11 cellular contexts compared by ENCODE assay signal in genomic region chr3:132445812-132446211, GRCh38. TPM values are rescaled to one million over a fixed set of nuclear protein-coding genes. Genes with fewer than 3 reads are reported as not detected.
DNase-seq lines count a peak whose midpoint lies in the region; ATAC-seq and TF ChIP-seq lines count a peak whose summit lies in the region.
"Had no signal": no experiment of that assay in that cellular context is flagged by ENCODE, and none has a peak within 500 bp of the region (broad histone marks: within the 10 kb centered on the region; RNA-seq: fewer than 3 reads in every experiment).

No MANE protein-coding gene starts in this region.

- peak overlapping the region; percentile 50 for H3K4me3 Mint-ChIP-seq in HFFc6
- no peak overlapping the region for H3K4me3 Mint-ChIP-seq in activated naive CD8-positive, alpha-beta T cell treated with anti-CD3 and anti-CD28 coated beads for 36 hours
- no peak overlapping the region for H3K4me3 Mint-ChIP-seq in stimulated activated naive B cell treated with anti-CD40 and anti-IgM and Interleukin-4, amounts not matched to agents 10 μg/mL and 1 μg/mL and 100 μg/mL, for 72 hours

- H3K27ac Mint-ChIP-seq in HFFc6, result peak overlapping the region; percentile 54
- H3K27ac Mint-ChIP-seq in activated naive CD8-positive, alpha-beta T cell treated with anti-CD3 and anti-CD28 coated beads for 36 hours, result no peak overlapping the region
- H3K27ac Mint-ChIP-seq in stimulated activated naive B cell treated with anti-CD40 and anti-IgM and Interleukin-4, amounts not matched to agents 10 μg/mL and 1 μg/mL and 100 μg/mL, for 72 hours, result no peak overlapping the region

- H3K4me1 Mint-ChIP-seq in HFFc6 (ENCODE audit: low read depth), result peaks cover 74% of the 10 kb centered on the region
- peaks cover 9% of the 10 kb centered on the region for H3K4me1 Mint-ChIP-seq in activated naive CD8-positive, alpha-beta T cell treated with anti-CD3 and anti-CD28 coated beads for 36 hours
- H3K4me1 Mint-ChIP-seq in stimulated activated naive B cell treated with anti-CD40 and anti-IgM and Interleukin-4, amounts not matched to agents 10 μg/mL and 1 μg/mL and 100 μg/mL, for 72 hours, result peaks cover 4 to 7% of the 10 kb centered on the region in 2 donors

- H3K27me3 Mint-ChIP-seq in HFFc6 (ENCODE audit: insufficient read depth), result no peaks in the 10 kb centered on the region
- no peaks in the 10 kb centered on the region for H3K27me3 Mint-ChIP-seq in activated naive CD8-positive, alpha-beta T cell treated with anti-CD3 and anti-CD28 coated beads for 36 hours
- no peaks in the 10 kb centered on the region for H3K27me3 Mint-ChIP-seq in stimulated activated naive B cell treated with anti-CD40 and anti-IgM and Interleukin-4, amounts not matched to agents 10 μg/mL and 1 μg/mL and 100 μg/mL, for 72 hours

- no peak for ATAC-seq in stimulated activated naive B cell treated with anti-CD40 and anti-IgM and Interleukin-4, amounts not matched to agents 10 μg/mL and 1 μg/mL and 100 μg/mL, for 72 hours (replicated peaks)

- H3K9me3 Mint-ChIP-seq in HFFc6, result peaks cover 12% of the 10 kb centered on the region
- H3K9me3 Mint-ChIP-seq in activated naive CD8-positive, alpha-beta T cell treated with anti-CD3 and anti-CD28 coated beads for 36 hours, result no peaks in the 10 kb centered on the region
- H3K9me3 Mint-ChIP-seq in stimulated activated naive B cell treated with anti-CD40 and anti-IgM and Interleukin-4, amounts not matched to agents 10 μg/mL and 1 μg/mL and 100 μg/mL, for 72 hours, result no peaks in the 10 kb centered on the region

- H3K36me3 Mint-ChIP-seq in HFFc6 (ENCODE audit: low read depth), result peaks cover 39% of the 10 kb centered on the region
- peaks cover 8% of the 10 kb centered on the region for H3K36me3 Mint-ChIP-seq in activated naive CD8-positive, alpha-beta T cell treated with anti-CD3 and anti-CD28 coated beads for 36 hours
- peaks cover 4 to 8% of the 10 kb centered on the region in 2 donors for H3K36me3 Mint-ChIP-seq in stimulated activated naive B cell treated with anti-CD40 and anti-IgM and Interleukin-4, amounts not matched to agents 10 μg/mL and 1 μg/mL and 100 μg/mL, for 72 hours

- no peak overlapping the region for H3K4me3 ChIP-seq in AG10803 (ENCODE audit: low read length)

- TF ChIP-seq CTCF in AG10803 (conservative IDR thresholded peaks at IDR 0.05; ENCODE audit: low read length), result no peak
- TF ChIP-seq CTCF in HFFc6 (IDR thresholded peaks at IDR 0.05), result no peak

- DNase-seq in AG10803 (ENCODE audit: low read depth), result peak; percentile 86
- peak; percentile 83 for DNase-seq in HFFc6
- DNase-seq in SIG-M5 treated with dmso at 0.1 percent for 504 hours (lab: John Stamatoyannopoulos, UW; ENCODE audit: unreplicated experiment), result peak; percentile 71
- DNase-seq in foreskin melanocyte, result peak; percentile 82
- DNase-seq in stimulated activated CD8-positive, alpha-beta memory T cell treated with anti-CD3 and anti-CD28 coated beads, Interleukin-4, amount 100 ng/mL, for 48 hours, result no peak
- no peak for DNase-seq in activated naive CD8-positive, alpha-beta T cell treated with anti-CD3 and anti-CD28 coated beads for 36 hours
- no peak for DNase-seq in stimulated activated naive B cell treated with anti-CD40 and anti-IgM and Interleukin-4, amounts not matched to agents 10 μg/mL and 1 μg/mL and 100 μg/mL, for 72 hours
- no peak for DNase-seq in nucleus accumbens (lab: John Stamatoyannopoulos, UW)
- DNase-seq: activated CD8-positive, alpha-beta memory T cell treated with anti-CD3 and anti-CD28 coated beads, Interleukin-2, amount 50 U/mL, for 4 hours; stimulated activated naive CD4-positive, alpha-beta T cell; T-helper 1 cell had no signal

RNA-seq across cellular contexts. Expression of gene DNAJC13, which starts 28.5 kb away (rescaled TPM):
- total RNA-seq in HFFc6 (2021; fragmentation: NEBNext Ultra II Directional; extraction: Animal tissue kit (Norgen Biotek cat#: 25700)), result 10 to 100 TPM; 55.9 to 66.4 (median 60.1) TPM
- 10 to 100 TPM; 31.4 to 32.1 TPM for total RNA-seq in activated naive CD8-positive, alpha-beta T cell treated with anti-CD3 and anti-CD28 coated beads for 36 hours

Comparison
In these comparisons a context has a peak if more than half of its experiments do, and no peak if none do; other contexts are left out.
1. DNase-seq: peak in AG10803 (single experiment), HFFc6 (single experiment), SIG-M5 treated with dmso at 0.1 percent for 504 hours (single experiment) and foreskin melanocyte (single experiment); none in stimulated activated CD8-positive, alpha-beta memory T cell treated with anti-CD3 and anti-CD28 coated beads, Interleukin-4, amount 100 ng/mL, for 48 hours (single experiment), activated naive CD8-positive, alpha-beta T cell treated with anti-CD3 and anti-CD28 coated beads for 36 hours (single experiment), stimulated activated naive B cell treated with anti-CD40 and anti-IgM and Interleukin-4, amounts not matched to agents 10 μg/mL and 1 μg/mL and 100 μg/mL, for 72 hours (single experiment) and nucleus accumbens (0 of 56).